Comparison of ENCODE assay signal across 8 cellular contexts in genomic region chr6:158475344-158476302, GRCh38.
DNase-seq lines count a peak whose midpoint lies in the region; ATAC-seq lines count a peak whose summit lies in the region.

No MANE protein-coding gene starts in this region.

- ATAC-seq in GM19463 (IDR thresholded peaks at IDR 0.05; ENCODE audit: unreplicated experiment) = peak; percentile 82
- peak; percentile 87 for ATAC-seq in HG03378 (IDR thresholded peaks at IDR 0.05; ENCODE audit: unreplicated experiment)

- H3K27ac ChIP-seq in substantia nigra (ENCODE audit: low read depth, low read length, poor library complexity, severe bottlenecking) = peak overlapping the region; percentile 6

- DNase-seq in DMS79 (lab: John Stamatoyannopoulos, UW) (peak; percentile 93), NCI-H69 (lab: John Stamatoyannopoulos, UW) (peak; percentile 99), epidermal melanocyte (ENCODE audit: insufficient read length, low spot score) (peak; percentile 43), substantia nigra (lab: John Stamatoyannopoulos, UW) (no peak), T1000 (lab: John Stamatoyannopoulos, UW) (no peak), cerebellum (ENCODE audit: low spot score) (no peak)

Comparison
In these comparisons a context has a peak if more than half of its experiments do, and no peak if none do; other contexts are left out.
1. DNase-seq: peak in DMS79 (single experiment), NCI-H69 (single experiment) and epidermal melanocyte (single experiment); none in substantia nigra (0 of 49), T1000 (single experiment) and cerebellum (single experiment).